31 cellular contexts compared by ENCODE assay signal in genomic region chr2:95319481-95320343, GRCh38. TPM values are rescaled to one million over a fixed set of nuclear protein-coding genes. Genes with fewer than 3 reads are reported as not detected.
"Had no signal": no experiment of that assay in that cellular context is flagged by ENCODE, and none has a peak within 500 bp of the region (broad histone marks: within the 10 kb centered on the region; RNA-seq: fewer than 3 reads in every experiment).

No MANE protein-coding gene starts in this region.

- H3K27me3 Mint-ChIP-seq: activated CD4-positive, alpha-beta T cell treated with anti-CD3 and anti-CD28 coated beads, Interleukin-2, amount 10 ng/mL, durations not matched to agents 7 days and 5 days; activated naive CD8-positive, alpha-beta T cell treated with anti-CD3 and anti-CD28 coated beads, Interleukin-2, amount 10 ng/mL, durations not matched to agents 7 days and 5 days had no signal

- H3K4me1 ChIP-seq: ascending aorta, Peyer's patch, SJCRH30 had no signal

- H3K27me3 ChIP-seq: ascending aorta, Peyer's patch had no signal

- H3K36me3 Mint-ChIP-seq: activated naive CD4-positive, alpha-beta T cell treated with anti-CD3 and anti-CD28 coated beads, Interleukin-2, amount 50 U/mL, for 24 hours; activated naive CD8-positive, alpha-beta T cell treated with anti-CD3 and anti-CD28 coated beads, Interleukin-2, amount 10 ng/mL, durations not matched to agents 7 days and 5 days had no signal

- ATAC-seq: activated CD8-positive, alpha-beta T cell treated with anti-CD3 and anti-CD28 coated beads, Interleukin-2, amount 10 ng/mL, durations not matched to agents 7 days and 5 days had no signal

- H3K4me1 Mint-ChIP-seq: activated CD4-positive, alpha-beta T cell treated with anti-CD3 and anti-CD28 coated beads, Interleukin-2, amount 10 ng/mL, durations not matched to agents 7 days and 5 days; activated naive CD4-positive, alpha-beta T cell treated with anti-CD3 and anti-CD28 coated beads, Interleukin-2, amount 50 U/mL, for 24 hours; activated naive CD8-positive, alpha-beta T cell treated with anti-CD3 and anti-CD28 coated beads, Interleukin-2, amount 10 ng/mL, durations not matched to agents 7 days and 5 days had no signal

- H3K9me3 ChIP-seq: ascending aorta, Peyer's patch, SJCRH30 had no signal

- H3K27ac ChIP-seq: ascending aorta, Peyer's patch, RWPE1, SJCRH30, SK-N-MC had no signal

- DNase-seq: activated CD4-positive, alpha-beta T cell treated with anti-CD3 and anti-CD28 coated beads, Interleukin-2, amount 10 ng/mL, durations not matched to agents 7 days and 5 days; activated CD4-positive, alpha-beta T cell treated with anti-CD3 and anti-CD28 coated beads, Interleukin-2, amount 50 U/mL, for 48 hours; activated CD8-positive, alpha-beta T cell treated with anti-CD3 and anti-CD28 coated beads, Interleukin-2, amount 10 ng/mL, durations not matched to agents 7 days and 5 days; activated gamma-delta T cell; activated naive CD4-positive, alpha-beta T cell treated with Interleukin-2 at 50 U/mL for 16 hours; activated naive CD8-positive, alpha-beta T cell treated with anti-CD3 and anti-CD28 coated beads, Interleukin-2, amount 10 ng/mL, durations not matched to agents 7 days and 5 days; activated T-cell treated with anti-CD3 and anti-CD28 coated beads, Interleukin-2, amount 50 U/mL, for 24 hours; amygdala; Kasumi-1; KG1; MM.1S; MV-4-11; NCI-H1092; NCI-H1436 treated with DMSO at 0.1 percent for 48 hours; NCI-H1694 treated with DMSO at 0.1 percent for 48 hours; NCI-H2029; NCI-H446; NCI-H510A treated with DMSO at 0.1 percent for 48 hours; NCI-H526 treated with DMSO at 0.1 percent for 48 hours; NCI-H774; Peyer's patch; SHP77; SJCRH30; T1000 had no signal

- H3K36me3 ChIP-seq: ascending aorta, Peyer's patch, SJCRH30 had no signal

- H3K27ac Mint-ChIP-seq: activated CD4-positive, alpha-beta T cell treated with anti-CD3 and anti-CD28 coated beads, Interleukin-2, amount 10 ng/mL, durations not matched to agents 7 days and 5 days; activated CD8-positive, alpha-beta T cell treated with anti-CD3 and anti-CD28 coated beads, Interleukin-2, amount 10 ng/mL, durations not matched to agents 7 days and 5 days; activated naive CD4-positive, alpha-beta T cell treated with anti-CD3 and anti-CD28 coated beads, Interleukin-2, amount 50 U/mL, for 24 hours; activated naive CD8-positive, alpha-beta T cell treated with anti-CD3 and anti-CD28 coated beads, Interleukin-2, amount 10 ng/mL, durations not matched to agents 7 days and 5 days; activated T-cell treated with anti-CD3 and anti-CD28 coated beads, Interleukin-2, amount 50 U/mL, for 24 hours; activated T-helper 2 cell treated with anti-CD3 and anti-CD28 coated beads, Interferon-gamma antibody, Interleukin-2, Interleukin-4, amounts not matched to agents 10 μg/mL and 5 μg/mL and 100 μg/mL, durations not matched to agents 14 hours and 24 hours and 36 hours had no signal

- H3K4me3 ChIP-seq: ascending aorta, Peyer's patch, SJCRH30, SK-N-MC had no signal

- H3K9me3 Mint-ChIP-seq: activated CD4-positive, alpha-beta T cell treated with anti-CD3 and anti-CD28 coated beads, Interleukin-2, amount 10 ng/mL, durations not matched to agents 7 days and 5 days; activated naive CD4-positive, alpha-beta T cell treated with anti-CD3 and anti-CD28 coated beads, Interleukin-2, amount 50 U/mL, for 24 hours; activated naive CD8-positive, alpha-beta T cell treated with anti-CD3 and anti-CD28 coated beads, Interleukin-2, amount 10 ng/mL, durations not matched to agents 7 days and 5 days; activated T-cell treated with anti-CD3 and anti-CD28 coated beads, Interleukin-2, amount 50 U/mL, for 24 hours; activated T-helper 2 cell treated with anti-CD3 and anti-CD28 coated beads, Interferon-gamma antibody, Interleukin-2, Interleukin-4, amounts not matched to agents 10 μg/mL and 5 μg/mL and 100 μg/mL, durations not matched to agents 14 hours and 24 hours and 36 hours had no signal

- H3K4me3 Mint-ChIP-seq: activated CD4-positive, alpha-beta T cell treated with anti-CD3 and anti-CD28 coated beads, Interleukin-2, amount 10 ng/mL, durations not matched to agents 7 days and 5 days; activated CD8-positive, alpha-beta T cell treated with anti-CD3 and anti-CD28 coated beads, Interleukin-2, amount 10 ng/mL, durations not matched to agents 7 days and 5 days; activated naive CD4-positive, alpha-beta T cell treated with anti-CD3 and anti-CD28 coated beads, Interleukin-2, amount 50 U/mL, for 24 hours; activated naive CD8-positive, alpha-beta T cell treated with anti-CD3 and anti-CD28 coated beads, Interleukin-2, amount 10 ng/mL, durations not matched to agents 7 days and 5 days; activated T-cell treated with anti-CD3 and anti-CD28 coated beads, Interleukin-2, amount 50 U/mL, for 24 hours had no signal

RNA-seq across cellular contexts. Expression of gene KCNIP3, which starts 22.6 kb away (rescaled TPM):
- total RNA-seq: activated CD4-positive, alpha-beta T cell treated with anti-CD3 and anti-CD28 coated beads, Interleukin-2, amount 10 ng/mL, durations not matched to agents 7 days and 5 days; activated CD8-positive, alpha-beta T cell treated with anti-CD3 and anti-CD28 coated beads, Interleukin-2, amount 10 ng/mL, durations not matched to agents 7 days and 5 days; activated naive CD8-positive, alpha-beta T cell treated with anti-CD3 and anti-CD28 coated beads, Interleukin-2, amount 10 ng/mL, durations not matched to agents 7 days and 5 days; SJCRH30; T-helper 1 cell treated with Interleukin-12 subunit alpha and Interleukin-12 subunit beta and Interleukin-4 antibody, amounts not matched to agents 30 ng/mL and 1 ng/mL, for 36 hours; T-helper 2 cell treated with Interferon-gamma antibody and Interleukin-4, amounts not matched to agents 100 ng/mL and 5 ng/mL, for 36 hours had no signal

RNA-seq across cellular contexts. Expression of gene PROM2, which starts 45.5 kb away (rescaled TPM):
- total RNA-seq: ascending aorta had no signal
